Comparison of ENCODE assay signal across 10 cellular contexts in genomic region chr7:90625562-90625961, GRCh38. TPM values are rescaled to one million over a fixed set of nuclear protein-coding genes. Genes with fewer than 3 reads are reported as not detected.
DNase-seq lines count a peak whose midpoint lies in the region; ATAC-seq, FAIRE-seq and TF ChIP-seq lines count a peak whose summit lies in the region.
"Had no signal": no experiment of that assay in that cellular context is flagged by ENCODE, and none has a peak within 500 bp of the region (broad histone marks: within the 10 kb centered on the region; RNA-seq: fewer than 3 reads in every experiment).

No MANE protein-coding gene starts in this region.

- no peaks in the 10 kb centered on the region for H3K79me2 ChIP-seq in PC-9 (ENCODE audit: low read depth)

- no peaks in the 10 kb centered on the region for H3K27me3 ChIP-seq in PC-9 (ENCODE audit: insufficient read depth, low read depth)

- POLR2A ChIA-PET in HEK293T (lab: Yijun Ruan, JAX) (interaction anchor here (1.0 kb wide), 1 partner anchor 30 kb away, joined by 3 read pairs; no protein-coding TSS in a partner anchor), PC-9 (lab: Charles Lee; ENCODE audit: unreplicated experiment) (no interaction called here)

- no peaks in the 10 kb centered on the region for H4K20me1 ChIP-seq in PC-9 (ENCODE audit: insufficient read depth)

- no peak for FAIRE-seq in GM12891 (lab: Jason Lieb, UNC)

- TSS peak; percentile 78 for BruUV-seq in PC-9 (replicated peaks; lab: Mats Ljungman, UMichigan)

- DNase-seq in HEK293T (ENCODE audit: extremely low spot score), result peak; percentile 26
- peak in 1 of 2 experiments; percentile 33 for DNase-seq in PC-9
- peak; percentile 44 for DNase-seq in fibroblast of the conjunctiva (ENCODE audit: low read depth)
- peak; percentile 31 for DNase-seq in retinal pigment epithelial cell (ENCODE audit: low read depth)
- DNase-seq in GM12891 (ENCODE audit: insufficient read length, low spot score), result no peak
- no peak for DNase-seq in NK-92 (lab: John Stamatoyannopoulos, UW; ENCODE audit: unreplicated experiment)
- no peak for DNase-seq in superior temporal gyrus (ENCODE audit: extremely low spot score)
- DNase-seq: activated CD4-positive, alpha-beta T cell treated with anti-CD3 and anti-CD28 coated beads for 36 hours; effector memory CD4-positive, alpha-beta T cell had no signal

- H3K9me3 ChIP-seq in PC-9 (ENCODE audit: insufficient read depth, low read depth), result no peaks in the 10 kb centered on the region

- no peaks in the 10 kb centered on the region for H3K36me3 ChIP-seq in PC-9 (ENCODE audit: low read depth)

- no peak for ATAC-seq in GM18907 (IDR thresholded peaks at IDR 0.05; ENCODE audit: unreplicated experiment)
- ATAC-seq: activated CD4-positive, alpha-beta T cell treated with anti-CD3 and anti-CD28 coated beads for 36 hours had no signal

- H3K4me3 ChIP-seq in PC-9, result no peak overlapping the region
- peak overlapping the region; percentile 10 for H3K4me3 ChIP-seq in retinal pigment epithelial cell (ENCODE audit: low read length)

- H3K27ac ChIP-seq in PC-9, result no peak overlapping the region

- no peak overlapping the region for H3K4me2 ChIP-seq in PC-9

- TF ChIP-seq CTCF in PC-9 (conservative IDR thresholded peaks at IDR 0.05) (no peak), retinal pigment epithelial cell (conservative IDR thresholded peaks at IDR 0.05; ENCODE audit: low read depth, low read length) (no peak)

- H2AFZ ChIP-seq in PC-9, result no peak overlapping the region

- H3K4me1 ChIP-seq in PC-9 (replicated peaks; ENCODE audit: insufficient read depth), result no peaks in the 10 kb centered on the region

- CTCF ChIA-PET in HEK293T (lab: Yijun Ruan, JAX), result interaction anchor here (1.0 kb wide), 2 partner anchors 28 to 170 kb away, joined by 3 read pairs; no protein-coding TSS in a partner anchor
- CTCF ChIA-PET in PC-9 (lab: Charles Lee), result interaction anchor here (0.6 kb wide), 1 partner anchor 190 kb away, joined by 3 read pairs; no protein-coding TSS in a partner anchor

- no peaks in the 10 kb centered on the region for H3K9me2 ChIP-seq in PC-9 (ENCODE audit: insufficient read depth)

- intact Hi-C loops in PC-9 (cut with micrococcal nuclease; ENCODE audit: unreplicated experiment), result loop anchor here (1.0 to 10.0 kb wide), 2 partner anchors 21 to 471 kb away; partner anchors contain the start of gene STEAP1

- no peak for TF ChIP-seq POLR2A in GM12891 (IDR thresholded peaks at IDR 0.05; ENCODE audit: low read depth, low read length)

- no peaks in the 10 kb centered on the region for H3F3A ChIP-seq in PC-9 (ENCODE audit: insufficient read depth, low read depth)

TF ChIP-seq in HEK293T, 16 proteins besides CTCF, POLR2A, EP300 and RAD21:
- TF ChIP-seq TARDBP (IDR thresholded peaks at IDR 0.05), result no peak
- no peak for TF ChIP-seq ARNT (IDR thresholded peaks at IDR 0.05)
- no peak for TF ChIP-seq CTBP1 (IDR thresholded peaks at IDR 0.05; ENCODE audit: borderline replicate concordance)
- no peak for TF ChIP-seq FOXM1 (IDR thresholded peaks at IDR 0.05; ENCODE audit: borderline replicate concordance)

TF ChIP-seq in GM12891, 5 proteins besides CTCF, POLR2A, EP300 and RAD21:
- TF ChIP-seq POLR2AphosphoS5 (IDR thresholded peaks at IDR 0.05; ENCODE audit: low read depth, low read length) (no peak), PAX5 (IDR thresholded peaks at IDR 0.05; ENCODE audit: insufficient read depth, low read length, severe bottlenecking) (no peak), SPI1 (IDR thresholded peaks at IDR 0.05; ENCODE audit: low read depth, low read length) (no peak), POU2F2 (IDR thresholded peaks at IDR 0.05; ENCODE audit: low read depth, low read length) (no peak), TAF1 (IDR thresholded peaks at IDR 0.05; ENCODE audit: low read depth, low read length) (no peak)

RNA-seq across cellular contexts. Expression of gene CDK14, which starts 29.4 kb away (rescaled TPM):
- total RNA-seq in PC-9 (2021), result 39.1 and 41.6 TPM in 2 replicates
- 4.6 TPM for polyA plus RNA-seq in GM12891 (2012; ENCODE audit: low read depth, missing spikeins)

Comparison
In these comparisons a context has a peak if more than half of its experiments do, and no peak if none do; other contexts are left out.
1. DNase-seq: peak in HEK293T (single experiment), fibroblast of the conjunctiva (single experiment) and retinal pigment epithelial cell (single experiment); none in GM12891 (single experiment), NK-92 (single experiment) and superior temporal gyrus (single experiment).